Comparison of ENCODE assay signal across 19 cellular contexts in the genomic region with DNA sequence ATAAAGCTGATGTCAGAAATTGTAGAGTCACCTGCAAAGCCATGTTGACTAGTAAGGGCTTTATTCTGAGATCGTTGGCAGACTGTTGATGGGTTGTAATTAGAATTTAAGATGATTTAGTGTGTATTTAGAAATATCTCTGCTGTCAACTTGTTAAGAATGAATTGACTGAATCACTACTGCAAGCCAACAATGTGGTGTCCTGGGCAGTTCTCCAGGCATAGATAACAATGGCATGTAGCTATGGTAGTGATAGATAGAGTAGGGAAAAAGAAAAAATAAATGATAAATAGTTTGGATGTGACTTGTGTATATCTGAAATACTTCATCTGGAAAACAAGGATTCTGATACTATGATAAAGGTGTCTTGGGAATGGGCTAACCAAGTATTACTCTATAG.
DNase-seq lines count a peak whose midpoint lies in the region; ATAC-seq and TF ChIP-seq lines count a peak whose summit lies in the region.
"Had no signal": no experiment of that assay in that cellular context is flagged by ENCODE, and none has a peak within 500 bp of the region (broad histone marks: within the 10 kb centered on the region; RNA-seq: fewer than 3 reads in every experiment).

No MANE protein-coding gene starts in this region.

- CTCF ChIA-PET in HEK293T (lab: Yijun Ruan, JAX) = no interaction called here

- POLR2A ChIA-PET in HEK293T (lab: Yijun Ruan, JAX) = no interaction called here

- in situ Hi-C loops in astrocyte of the spinal cord (cut with HindIII; ENCODE audit: low sequenced_read_pairs) = no loop called here

- no peak for TF ChIP-seq CTCF in astrocyte of the spinal cord (IDR thresholded peaks at IDR 0.05; ENCODE audit: low read depth, low read length)

- no peak overlapping the region for H3K4me3 ChIP-seq in astrocyte of the spinal cord (ENCODE audit: low read depth, low read length)
- H3K4me3 ChIP-seq: body of pancreas had no signal

- no peak for ATAC-seq in left lobe of liver
- ATAC-seq: activated naive CD4-positive, alpha-beta T cell treated with anti-CD3 and anti-CD28 coated beads, Interleukin-2, amount 50 U/mL, for 72 hours; body of pancreas; esophagus mucosa had no signal

- DNase-seq in DMS153 (lab: John Stamatoyannopoulos, UW) (peak; percentile 23), DMS153 treated with DMSO at 0.1 percent for 48 hours (lab: John Stamatoyannopoulos, UW; ENCODE audit: unreplicated experiment) (no peak), NCI-H446 (lab: John Stamatoyannopoulos, UW) (peak; percentile 39 to 57), astrocyte of the spinal cord (ENCODE audit: low read depth, low spot score) (peak; percentile 18), renal cortical epithelial cell (ENCODE audit: low read depth) (peak; percentile 13), ureter (ENCODE audit: low spot score) (no peak), HEK293T (ENCODE audit: extremely low spot score) (no peak), left lobe of liver (ENCODE audit: low spot score) (no peak)
- DNase-seq: activated CD4-positive, alpha-beta T cell treated with anti-CD3 and anti-CD28 coated beads, Interleukin-2, amount 50 U/mL, for 1 hour; body of pancreas; DMS79 treated with DMSO at 0.1 percent for 48 hours; effector memory CD4-positive, alpha-beta T cell; GOT3; kidney glomerular epithelial cell; mammary epithelial cell; NCI-H187 treated with DMSO at 0.1 percent for 48 hours; trophoblast cell had no signal

TF ChIP-seq in HEK293T, 16 proteins besides CTCF, POLR2A, EP300 and RAD21:
- TF ChIP-seq FOXK2 (IDR thresholded peaks at IDR 0.05) (no peak), L3MBTL2 (conservative IDR thresholded peaks at IDR 0.05) (no peak), TARDBP (IDR thresholded peaks at IDR 0.05) (no peak), LEF1 (IDR thresholded peaks at IDR 0.05; ENCODE audit: borderline replicate concordance) (no peak), FOXA1 (IDR thresholded peaks at IDR 0.05) (no peak), SUZ12 (IDR thresholded peaks at IDR 0.05) (no peak), NFRKB (IDR thresholded peaks at IDR 0.05) (no peak), ZNF384 (IDR thresholded peaks at IDR 0.05) (no peak), ARNT (IDR thresholded peaks at IDR 0.05) (no peak), HDGF (IDR thresholded peaks at IDR 0.05; ENCODE audit: borderline replicate concordance) (no peak), SP1 (IDR thresholded peaks at IDR 0.05) (no peak)

Comparison
In these comparisons a context has a peak if more than half of its experiments do, and no peak if none do; other contexts are left out.
1. DNase-seq: peak in DMS153 (single experiment), NCI-H446 (2 of 2), astrocyte of the spinal cord (single experiment) and renal cortical epithelial cell (single experiment); none in DMS153 treated with DMSO at 0.1 percent for 48 hours (single experiment), ureter (single experiment), HEK293T (single experiment) and left lobe of liver (single experiment).